Comparison of ENCODE assay signal across 20 cellular contexts in genomic region chr7:148954766-148955165, GRCh38.
A peak's percentile ranks its signal among the peaks of the same experiment; 100 is the strongest.
DNase-seq lines count a peak whose midpoint lies in the region; ATAC-seq, FAIRE-seq and TF ChIP-seq lines count a peak whose summit lies in the region.
"Had no signal": no experiment of that assay in that cellular context is flagged by ENCODE, and none has a peak within 500 bp of the region (broad histone marks: within the 10 kb centered on the region; RNA-seq: fewer than 3 reads in every experiment).

No MANE protein-coding gene starts in this region.

- H3K27ac ChIP-seq in mammary epithelial cell (ENCODE audit: insufficient read depth, low read depth, low read length), result no peak overlapping the region
- H3K27ac ChIP-seq in breast epithelium, result no peak overlapping the region
- H3K27ac ChIP-seq in HepG2 (ENCODE audit: extremely low read length, insufficient read depth, low read length), result no peak overlapping the region
- no peak overlapping the region for H3K27ac ChIP-seq in left lung
- H3K27ac ChIP-seq: BLaER1 had no signal

- DNase-seq in mammary epithelial cell (no peak), breast epithelium (ENCODE audit: low spot score in 2 of 2) (no peak), chondrocyte (ENCODE audit: low spot score) (peak; percentile 46), HepG2 (ENCODE audit: low spot score) (no peak), posterior vena cava (ENCODE audit: low spot score) (peak; percentile 58), left lung (no peak)
- DNase-seq: 8988T; CD4-positive, alpha-beta memory T cell; DMS153; DMS79; GDM1; HCEC 1CT had no signal

- no peaks in the 10 kb centered on the region for H3K27me3 ChIP-seq in mammary epithelial cell (ENCODE audit: insufficient read depth, low read length)
- H3K27me3 ChIP-seq in breast epithelium, result no peaks in the 10 kb centered on the region
- no peaks in the 10 kb centered on the region; a peak in 1 of 5 replicates for H3K27me3 ChIP-seq in HepG2 (ENCODE audit: control insufficient read depth in 1 of 2, insufficient read depth in 2 of 2, low read length in 2 of 2)
- no peaks in the 10 kb centered on the region for H3K27me3 ChIP-seq in left lung
- H3K27me3 ChIP-seq: BLaER1 had no signal

- H2AFZ ChIP-seq in mammary epithelial cell (ENCODE audit: low read depth, low read length) (peak overlapping the region; percentile 81), HepG2 (ENCODE audit: low read length) (no peak overlapping the region)

- H3K9me3 ChIP-seq in mammary epithelial cell (replicated peaks; ENCODE audit: insufficient read depth, low read length) (no peaks in the 10 kb centered on the region), breast epithelium (no peaks in the 10 kb centered on the region), HepG2 (ENCODE audit: low read length) (no peaks in the 10 kb centered on the region), left lung (no peaks in the 10 kb centered on the region)

- CTCF ChIA-PET in mammary epithelial cell (lab: Charles Lee; ENCODE audit: low non-redundant PET), result interaction anchor here (0.6 kb wide), 1 partner anchor 8 kb away, joined by 7 read pairs; no protein-coding TSS in a partner anchor
- CTCF ChIA-PET in HepG2 (lab: Yijun Ruan, JAX; ENCODE audit: low intra/inter-chr PET ratio, low total read pairs), result no interaction called here

- no peaks in the 10 kb centered on the region for H3K9me3 Mint-ChIP-seq in chondrocyte (ENCODE audit: low read depth)
- H3K9me3 Mint-ChIP-seq: CD4-positive, alpha-beta memory T cell; IgD-negative memory B cell had no signal

- dilution Hi-C loops in mammary epithelial cell (cut with HindIII; ENCODE audit: low sequenced_read_pairs), result no loop called here

- no peak for TF ChIP-seq CTCF in mammary epithelial cell (conservative IDR thresholded peaks at IDR 0.05 in 1 of 2, IDR thresholded peaks at IDR 0.05 in 1 of 2; ENCODE audit: extremely low read depth in 1 of 2, insufficient read depth in 1 of 2, low read depth in 1 of 2, low read length in 2 of 2)
- TF ChIP-seq CTCF in breast epithelium (IDR thresholded peaks at IDR 0.05), result no peak
- no peak for TF ChIP-seq CTCF in chondrocyte (IDR thresholded peaks at IDR 0.05)
- TF ChIP-seq CTCF in HepG2 (CRISPR knock-in tag; IDR thresholded peaks at IDR 0.05), result no peak
- no peak for TF ChIP-seq CTCF in left lung (IDR thresholded peaks at IDR 0.05)

- no peak overlapping the region for H3K4me3 ChIP-seq in mammary epithelial cell (replicated peaks in 1 of 3; ENCODE audit: insufficient read depth in 1 of 3, low read depth in 2 of 3, low read length in 3 of 3)
- no peak overlapping the region for H3K4me3 ChIP-seq in breast epithelium
- H3K4me3 ChIP-seq in HepG2 (replicated peaks in 1 of 3; ENCODE audit: insufficient read depth in 1 of 3, low read depth in 2 of 3, low read length in 3 of 3), result no peak overlapping the region
- H3K4me3 ChIP-seq in left lung, result no peak overlapping the region
- H3K4me3 ChIP-seq: BLaER1 had no signal

- no TSS peak for BruUV-seq in mammary epithelial cell (replicated peaks; lab: Mats Ljungman, UMichigan)
- BruUV-seq in HepG2 (replicated peaks; lab: Mats Ljungman, UMichigan), result no TSS peak

- H3K4me3 Mint-ChIP-seq in chondrocyte (ENCODE audit: unreplicated experiment), result no peak overlapping the region
- H3K4me3 Mint-ChIP-seq: CD14-positive monocyte; CD4-positive, alpha-beta memory T cell had no signal

- H3K36me3 Mint-ChIP-seq in chondrocyte (ENCODE audit: low read depth), result peaks cover 2% of the 10 kb centered on the region
- H3K36me3 Mint-ChIP-seq: CD14-positive monocyte; CD4-positive, alpha-beta memory T cell; IgD-negative memory B cell had no signal

- POLR2A ChIA-PET in HepG2 (lab: Yijun Ruan, JAX), result no interaction called here

- TF ChIP-seq RAD21 in HepG2 (CRISPR knock-in tag; IDR thresholded peaks at IDR 0.05), result no peak

- no peaks in the 10 kb centered on the region for H3K4me1 Mint-ChIP-seq in chondrocyte (ENCODE audit: low read depth)
- H3K4me1 Mint-ChIP-seq: CD14-positive monocyte; CD4-positive, alpha-beta memory T cell had no signal

- H3K4me2 ChIP-seq in mammary epithelial cell (ENCODE audit: insufficient read depth, low read depth, low read length) (peak overlapping the region; percentile 1), HepG2 (ENCODE audit: low read depth, low read length) (peak overlapping the region; percentile 29; the same call in 1 of the 2 replicates)
- H3K4me2 ChIP-seq: BLaER1 had no signal

- no peaks in the 10 kb centered on the region for H3K79me2 ChIP-seq in mammary epithelial cell (ENCODE audit: insufficient read depth, low read length)
- no peaks in the 10 kb centered on the region for H3K79me2 ChIP-seq in HepG2 (ENCODE audit: insufficient read depth, low read length)

- H3K27me3 Mint-ChIP-seq in chondrocyte (ENCODE audit: low read depth), result no peaks in the 10 kb centered on the region
- H3K27me3 Mint-ChIP-seq: CD4-positive, alpha-beta memory T cell; IgD-negative memory B cell had no signal

- in situ Hi-C loops in mammary epithelial cell (cut with MboI; ENCODE audit: low sequenced_read_pairs in 2 of 2) (loop anchor here (25.0 kb wide), 1 partner anchor 692 kb away; no protein-coding TSS in a partner anchor), HepG2 (cut with HindIII; ENCODE audit: extremely low pct_ligation_motif_present, low pct_unique_long_range_greater_than_20kb) (loop anchor here (25.0 kb wide), 1 partner anchor 692 kb away; no protein-coding TSS in a partner anchor)

- intact Hi-C loops in mammary epithelial cell (cut with micrococcal nuclease) (no loop called here), breast epithelium (cut with DNase I; ENCODE audit: low total_unique reads) (no loop called here), HepG2 (cut with micrococcal nuclease; ENCODE audit: unreplicated experiment) (no loop called here), posterior vena cava (cut with DNase I) (no loop called here), left lung (cut with DNase I) (no loop called here)

- peaks cover 8% of the 10 kb centered on the region for H3K4me1 ChIP-seq in mammary epithelial cell (ENCODE audit: insufficient read depth, low read length)
- no peaks in the 10 kb centered on the region for H3K4me1 ChIP-seq in breast epithelium
- peaks cover 21% of the 10 kb centered on the region for H3K4me1 ChIP-seq in HepG2 (ENCODE audit: insufficient read depth, low read length)
- H3K4me1 ChIP-seq in left lung, result no peaks in the 10 kb centered on the region
- H3K4me1 ChIP-seq: BLaER1 had no signal

- ATAC-seq in HepG2, result peak; percentile 15
- ATAC-seq in left lung, result no peak
- no peak for ATAC-seq in GM18907 (IDR thresholded peaks at IDR 0.05; ENCODE audit: unreplicated experiment)
- ATAC-seq in GM21528 (IDR thresholded peaks at IDR 0.05; ENCODE audit: low FRiP score, unreplicated experiment), result no peak

- no peaks in the 10 kb centered on the region for H3K36me3 ChIP-seq in mammary epithelial cell (ENCODE audit: insufficient read depth, low read length)
- no peaks in the 10 kb centered on the region for H3K36me3 ChIP-seq in breast epithelium
- H3K36me3 ChIP-seq in HepG2 (replicated peaks in 1 of 2; ENCODE audit: control insufficient read depth in 1 of 2, insufficient read depth in 2 of 2, low read length in 2 of 2), result no peaks in the 10 kb centered on the region
- H3K36me3 ChIP-seq in left lung, result no peaks in the 10 kb centered on the region
- H3K36me3 ChIP-seq: BLaER1 had no signal

- TF ChIP-seq EP300 in HepG2 (IDR thresholded peaks at IDR 0.05; ENCODE audit: low read depth in 2 of 2, low read length in 2 of 2) (no peak), HepG2 (CRISPR knock-in tag; IDR thresholded peaks at IDR 0.05; ENCODE audit: borderline replicate concordance) (no peak)

- FAIRE-seq in HepG2 (lab: Jason Lieb, UNC), result no peak
- FAIRE-seq: GM12892, GM18507, HTR-8/SVneo had no signal

- H4K20me1 ChIP-seq in mammary epithelial cell (ENCODE audit: insufficient read depth, low read length), result no peaks in the 10 kb centered on the region
- H4K20me1 ChIP-seq in HepG2 (ENCODE audit: insufficient read depth, low read length), result no peaks in the 10 kb centered on the region
- H4K20me1 ChIP-seq: BLaER1 had no signal

- no peak overlapping the region for H3K9ac ChIP-seq in mammary epithelial cell (ENCODE audit: insufficient read depth, low read length)
- no peak overlapping the region for H3K9ac ChIP-seq in HepG2 (ENCODE audit: insufficient read depth, low read depth, low read length)
- H3K9ac ChIP-seq: BLaER1 had no signal

- 11% methylated on average over 5 of the region's 10 CpGs for WGBS in mammary epithelial cell (ENCODE audit: low coverage, missing lambda C conversion rate)
- WGBS in HepG2 (ENCODE audit: low lambda C conversion rate), result 0% methylated on average over 1 of the region's 10 CpGs

- no peak overlapping the region for H3K27ac Mint-ChIP-seq in chondrocyte (ENCODE audit: unreplicated experiment)
- H3K27ac Mint-ChIP-seq: CD14-positive monocyte, IgD-negative memory B cell had no signal

- TF ChIP-seq POLR2A in breast epithelium (IDR thresholded peaks at IDR 0.05), result no peak
- no peak for TF ChIP-seq POLR2A in HepG2 (IDR thresholded peaks at IDR 0.05; ENCODE audit: insufficient read depth in 1 of 2, low read depth in 2 of 2, low read length in 2 of 2)

TF ChIP-seq in HepG2, 621 proteins besides CTCF, POLR2A, EP300 and RAD21 (continues in another document):
- TF ChIP-seq, protein P1, sequence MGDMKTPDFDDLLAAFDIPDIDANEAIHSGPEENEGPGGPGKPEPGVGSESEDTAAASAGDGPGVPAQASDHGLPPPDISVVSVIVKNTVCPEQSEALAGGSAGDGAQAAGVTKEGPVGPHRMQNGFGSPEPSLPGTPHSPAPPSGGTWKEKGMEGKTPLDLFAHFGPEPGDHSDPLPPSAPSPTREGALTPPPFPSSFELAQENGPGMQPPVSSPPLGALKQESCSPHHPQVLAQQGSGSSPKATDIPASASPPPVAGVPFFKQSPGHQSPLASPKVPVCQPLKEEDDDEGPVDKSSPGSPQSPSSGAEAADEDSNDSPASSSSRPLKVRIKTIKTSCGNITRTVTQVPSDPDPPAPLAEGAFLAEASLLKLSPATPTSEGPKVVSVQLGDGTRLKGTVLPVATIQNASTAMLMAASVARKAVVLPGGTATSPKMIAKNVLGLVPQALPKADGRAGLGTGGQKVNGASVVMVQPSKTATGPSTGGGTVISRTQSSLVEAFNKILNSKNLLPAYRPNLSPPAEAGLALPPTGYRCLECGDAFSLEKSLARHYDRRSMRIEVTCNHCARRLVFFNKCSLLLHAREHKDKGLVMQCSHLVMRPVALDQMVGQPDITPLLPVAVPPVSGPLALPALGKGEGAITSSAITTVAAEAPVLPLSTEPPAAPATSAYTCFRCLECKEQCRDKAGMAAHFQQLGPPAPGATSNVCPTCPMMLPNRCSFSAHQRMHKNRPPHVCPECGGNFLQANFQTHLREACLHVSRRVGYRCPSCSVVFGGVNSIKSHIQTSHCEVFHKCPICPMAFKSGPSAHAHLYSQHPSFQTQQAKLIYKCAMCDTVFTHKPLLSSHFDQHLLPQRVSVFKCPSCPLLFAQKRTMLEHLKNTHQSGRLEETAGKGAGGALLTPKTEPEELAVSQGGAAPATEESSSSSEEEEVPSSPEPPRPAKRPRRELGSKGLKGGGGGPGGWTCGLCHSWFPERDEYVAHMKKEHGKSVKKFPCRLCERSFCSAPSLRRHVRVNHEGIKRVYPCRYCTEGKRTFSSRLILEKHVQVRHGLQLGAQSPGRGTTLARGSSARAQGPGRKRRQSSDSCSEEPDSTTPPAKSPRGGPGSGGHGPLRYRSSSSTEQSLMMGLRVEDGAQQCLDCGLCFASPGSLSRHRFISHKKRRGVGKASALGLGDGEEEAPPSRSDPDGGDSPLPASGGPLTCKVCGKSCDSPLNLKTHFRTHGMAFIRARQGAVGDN (CRISPR knock-in tag; IDR thresholded peaks at IDR 0.05), result 0 out of 2 replicates have a peak, but pooled peaks have one; percentile 9

Comparison
In these comparisons a context has a peak if more than half of its experiments do, and no peak if none do; other contexts are left out.
1. DNase-seq: peak in chondrocyte (single experiment) and posterior vena cava (single experiment); none in mammary epithelial cell (single experiment), breast epithelium (0 of 2), HepG2 (single experiment) and left lung (0 of 2).